Comparison of ENCODE assay signal across 18 cellular contexts in genomic region chr3:464255-464654, GRCh38.
DNase-seq lines count a peak whose midpoint lies in the region; ATAC-seq lines count a peak whose summit lies in the region.
"Had no signal": no experiment of that assay in that cellular context is flagged by ENCODE, and none has a peak within 500 bp of the region (broad histone marks: within the 10 kb centered on the region; RNA-seq: fewer than 3 reads in every experiment).

No MANE protein-coding gene starts in this region.

- H2AK5ac ChIP-seq in neuronal stem cell (ENCODE audit: low read depth, low read length), result no peak overlapping the region

- no peaks in the 10 kb centered on the region for H3K9me3 ChIP-seq in neuronal stem cell (replicated peaks in 1 of 2; ENCODE audit: control insufficient read depth in 2 of 2, insufficient read depth in 1 of 2, low read depth in 1 of 2, low read length in 2 of 2)
- H3K9me3 ChIP-seq: body of pancreas had no signal

- no peak overlapping the region for H3K4me2 ChIP-seq in neuronal stem cell (ENCODE audit: insufficient read depth, low read length, poor library complexity, severe bottlenecking)

- no peak overlapping the region for H3K14ac ChIP-seq in neuronal stem cell (ENCODE audit: low read length)

- H3K18ac ChIP-seq in neuronal stem cell (ENCODE audit: low read length), result no peak overlapping the region

- no peak overlapping the region for H3K9ac ChIP-seq in neuronal stem cell (ENCODE audit: low read depth, low read length, poor library complexity)

- DNase-seq in DMS 273 (lab: John Stamatoyannopoulos, UW; ENCODE audit: unreplicated experiment) (peak; percentile 26), DMS 273 treated with DMSO at 0.1 percent for 48 hours (lab: John Stamatoyannopoulos, UW) (no peak), DMS79 (lab: John Stamatoyannopoulos, UW) (no peak), neuronal stem cell (ENCODE audit: low spot score) (no peak), AG08396 (ENCODE audit: low spot score) (no peak), Right ventricle myocardium superior (no peak)
- DNase-seq: activated CD8-positive, alpha-beta memory T cell treated with anti-CD3 and anti-CD28 coated beads, Interleukin-2, amount 50 U/mL, for 48 hours; activated naive CD4-positive, alpha-beta T cell treated with anti-CD3 and anti-CD28 coated beads, Interleukin-2, amount 10 ng/mL, durations not matched to agents 7 days and 5 days; body of pancreas; C1 segment of cervical spinal cord; mammary epithelial cell; NCI-H187; NCI-H526 treated with DMSO at 0.1 percent for 48 hours; substantia nigra; T-cell had no signal

- no peak overlapping the region for H3K4me3 ChIP-seq in neuronal stem cell (ENCODE audit: low read length in 2 of 2)
- H3K4me3 ChIP-seq: body of pancreas had no signal

- no CpG with 5 or more reads among the region's 3 CpGs for WGBS in neuronal stem cell (ENCODE audit: extremely low coverage in 2 of 2, insufficient read length in 2 of 2, insufficient replicate concordance in 1 of 2), 2 donors

- no peak overlapping the region for H2BK5ac ChIP-seq in neuronal stem cell (ENCODE audit: low read length)

- intact Hi-C loops in Right ventricle myocardium superior (cut with DNase I), result no loop called here

- H3K4me1 ChIP-seq in neuronal stem cell (ENCODE audit: control insufficient read depth in 2 of 2, insufficient read depth in 1 of 2, low read depth in 1 of 2, low read length in 2 of 2), result peaks cover 0 to under 1% of the 10 kb centered on the region in 2 donors
- H3K4me1 ChIP-seq: body of pancreas had no signal

- H3K4ac ChIP-seq in neuronal stem cell (ENCODE audit: low read length), result no peak overlapping the region

- no peak overlapping the region for H4K8ac ChIP-seq in neuronal stem cell (ENCODE audit: low read depth, low read length)

- H2BK120ac ChIP-seq in neuronal stem cell (ENCODE audit: low read depth, low read length), result no peak overlapping the region

- no peak overlapping the region for H3K23ac ChIP-seq in neuronal stem cell (ENCODE audit: low read depth, low read length, poor library complexity)

- H2BK15ac ChIP-seq in neuronal stem cell (ENCODE audit: low read length), result no peak overlapping the region

- no peak overlapping the region for H2AFZ ChIP-seq in neuronal stem cell (ENCODE audit: low read length)

- H3K27me3 ChIP-seq in neuronal stem cell (ENCODE audit: control insufficient read depth in 3 of 3, insufficient read depth in 3 of 3, low read depth in 1 of 3, low read length in 3 of 3), result no peaks in the 10 kb centered on the region
- H3K27me3 ChIP-seq: body of pancreas had no signal

- no peaks in the 10 kb centered on the region for H3K36me3 ChIP-seq in neuronal stem cell (replicated peaks in 1 of 2; ENCODE audit: control insufficient read depth in 2 of 2, insufficient read depth in 2 of 2, low read length in 2 of 2)

- no peaks in the 10 kb centered on the region for H3K79me1 ChIP-seq in neuronal stem cell (ENCODE audit: low read depth, low read length)

- no peak overlapping the region for H3K27ac ChIP-seq in neuronal stem cell (replicated peaks; ENCODE audit: low read length)
- H3K27ac ChIP-seq: 22Rv1, body of pancreas had no signal

- no peak overlapping the region for H2BK12ac ChIP-seq in neuronal stem cell (ENCODE audit: low read length)

- ATAC-seq in HG02571 (IDR thresholded peaks at IDR 0.05; ENCODE audit: unreplicated experiment) (peak; percentile 32), HG03354 (IDR thresholded peaks at IDR 0.05; ENCODE audit: poor library complexity, severe bottlenecking, unreplicated experiment) (peak; percentile 23), Right ventricle myocardium superior (ENCODE audit: poor library complexity) (no peak)
- ATAC-seq: body of pancreas, T-cell had no signal

- H4K91ac ChIP-seq in neuronal stem cell (ENCODE audit: low read depth, low read length, poor library complexity), result no peak overlapping the region
